Comparison of ENCODE assay signal across 17 cellular contexts in genomic region chr12:106767206-106767605, GRCh38. TPM values are rescaled to one million over a fixed set of nuclear protein-coding genes. Genes with fewer than 3 reads are reported as not detected.
DNase-seq lines count a peak whose midpoint lies in the region; ATAC-seq, FAIRE-seq and TF ChIP-seq lines count a peak whose summit lies in the region.
"Had no signal": no experiment of that assay in that cellular context is flagged by ENCODE, and none has a peak within 500 bp of the region (broad histone marks: within the 10 kb centered on the region; RNA-seq: fewer than 3 reads in every experiment).

No MANE protein-coding gene starts in this region.

- H3K27ac ChIP-seq in astrocyte (ENCODE audit: low read depth, low read length) (peak overlapping the region; percentile 16), liver (ENCODE audit: low read depth in 1 of 2, low read length in 2 of 2) (peak overlapping the region; percentile 64 to 80), subcutaneous abdominal adipose tissue (ENCODE audit: low read depth, low read length) (peak overlapping the region; percentile 31)
- H3K27ac ChIP-seq: lower lobe of right lung had no signal

- H3K4me2 ChIP-seq in astrocyte (ENCODE audit: low read length) = no peak overlapping the region

- H3K36me3 ChIP-seq in astrocyte (ENCODE audit: insufficient read depth, low read length) (no peaks in the 10 kb centered on the region), liver (ENCODE audit: control insufficient read depth in 4 of 4, insufficient read depth in 3 of 4, low read depth in 1 of 4, low read length in 3 of 4) (no peaks in the 10 kb centered on the region), subcutaneous abdominal adipose tissue (ENCODE audit: control insufficient read depth in 5 of 5, insufficient read depth in 5 of 5, low read length in 5 of 5) (no peaks in the 10 kb centered on the region)
- H3K36me3 ChIP-seq: lower lobe of right lung had no signal

- H3K4me1 Mint-ChIP-seq in activated CD8-positive, alpha-beta T cell treated with anti-CD3 and anti-CD28 coated beads for 36 hours (ENCODE audit: low read depth) = peaks cover 29% of the 10 kb centered on the region
- peaks cover 13% of the 10 kb centered on the region for H3K4me1 Mint-ChIP-seq in activated CD8-positive, alpha-beta T cell treated with anti-CD3 and anti-CD28 coated beads, Interleukin-2, amount 10 ng/mL, durations not matched to agents 7 days and 5 days (ENCODE audit: low read depth)
- peaks cover 43% of the 10 kb centered on the region for H3K4me1 Mint-ChIP-seq in astrocyte (ENCODE audit: low read depth, unreplicated experiment)
- H3K4me1 Mint-ChIP-seq in type B pancreatic cell (ENCODE audit: unreplicated experiment) = peaks cover 38% of the 10 kb centered on the region

- H3K4me3 Mint-ChIP-seq in activated CD8-positive, alpha-beta T cell treated with anti-CD3 and anti-CD28 coated beads for 36 hours = peak overlapping the region; percentile 43
- no peak overlapping the region for H3K4me3 Mint-ChIP-seq in activated CD8-positive, alpha-beta T cell treated with anti-CD3 and anti-CD28 coated beads, Interleukin-2, amount 10 ng/mL, durations not matched to agents 7 days and 5 days
- no peak overlapping the region for H3K4me3 Mint-ChIP-seq in astrocyte (ENCODE audit: unreplicated experiment)
- H3K4me3 Mint-ChIP-seq in type B pancreatic cell = no peak overlapping the region
- H3K4me3 Mint-ChIP-seq: activated CD4-positive, alpha-beta memory T cell treated with anti-CD3 and anti-CD28 coated beads, Interleukin-2, amount 10 ng/mL, durations not matched to agents 7 days and 5 days had no signal

- H3K27me3 Mint-ChIP-seq in activated CD8-positive, alpha-beta T cell treated with anti-CD3 and anti-CD28 coated beads for 36 hours = no peaks in the 10 kb centered on the region
- peaks cover 2% of the 10 kb centered on the region for H3K27me3 Mint-ChIP-seq in activated CD8-positive, alpha-beta T cell treated with anti-CD3 and anti-CD28 coated beads, Interleukin-2, amount 10 ng/mL, durations not matched to agents 7 days and 5 days (ENCODE audit: low read depth)
- H3K27me3 Mint-ChIP-seq in astrocyte (ENCODE audit: low read depth, unreplicated experiment) (no peaks in the 10 kb centered on the region), type B pancreatic cell (peaks cover 16% of the 10 kb centered on the region)
- H3K27me3 Mint-ChIP-seq: CD4-positive, alpha-beta T cell had no signal

- H3K27ac Mint-ChIP-seq in activated CD8-positive, alpha-beta T cell treated with anti-CD3 and anti-CD28 coated beads for 36 hours = peak overlapping the region; percentile 76
- H3K27ac Mint-ChIP-seq in activated CD8-positive, alpha-beta T cell treated with anti-CD3 and anti-CD28 coated beads, Interleukin-2, amount 10 ng/mL, durations not matched to agents 7 days and 5 days = no peak overlapping the region
- H3K27ac Mint-ChIP-seq in astrocyte (ENCODE audit: unreplicated experiment) (peak overlapping the region; percentile 79), type B pancreatic cell (no peak overlapping the region)
- H3K27ac Mint-ChIP-seq: activated CD4-positive, alpha-beta memory T cell treated with anti-CD3 and anti-CD28 coated beads, Interleukin-2, amount 10 ng/mL, durations not matched to agents 7 days and 5 days; CD4-positive, alpha-beta T cell had no signal

- no peak for DNase-seq in activated CD8-positive, alpha-beta T cell treated with anti-CD3 and anti-CD28 coated beads for 36 hours
- DNase-seq in activated CD8-positive, alpha-beta T cell treated with anti-CD3 and anti-CD28 coated beads, Interleukin-2, amount 10 ng/mL, durations not matched to agents 7 days and 5 days = no peak
- DNase-seq in astrocyte (ENCODE audit: low read depth) (no peak), type B pancreatic cell (ENCODE audit: extremely low spot score, unreplicated experiment) (no peak), AG08396 (ENCODE audit: low spot score) (no peak), amniotic stem cell (lab: John Stamatoyannopoulos, UW) (no peak)
- DNase-seq: activated CD4-positive, alpha-beta memory T cell treated with anti-CD3 and anti-CD28 coated beads, Interleukin-2, amount 10 ng/mL, durations not matched to agents 7 days and 5 days; activated effector memory CD4-positive, alpha-beta T cell treated with anti-CD3 and anti-CD28 coated beads, Interleukin-2, amount 50 U/mL, for 16 hours; CD4-positive, alpha-beta T cell; lower lobe of right lung; naive thymus-derived CD4-positive, alpha-beta T cell; NCI-H2029; NCI-H748 treated with DMSO at 0.1 percent for 48 hours; testis had no signal

- H3K27me3 ChIP-seq in astrocyte (ENCODE audit: insufficient read depth, low read length) (no peaks in the 10 kb centered on the region), liver (ENCODE audit: control insufficient read depth in 4 of 4, insufficient read depth in 4 of 4, low read length in 3 of 4) (no peaks in the 10 kb centered on the region), subcutaneous abdominal adipose tissue (ENCODE audit: control insufficient read depth in 5 of 5, insufficient read depth in 4 of 5, low read length in 5 of 5) (peaks cover 0 to 4% (median 0%) of the 10 kb centered on the region in 5 donors)
- H3K27me3 ChIP-seq: testis had no signal

- intact Hi-C loops in activated CD8-positive, alpha-beta T cell treated with anti-CD3 and anti-CD28 coated beads for 36 hours (cut with micrococcal nuclease) = no loop called here

- CTCF ChIA-PET in activated CD8-positive, alpha-beta T cell treated with anti-CD3 and anti-CD28 coated beads for 36 hours (lab: Charles Lee) = interaction anchor here (1.0 to 2.3 kb wide), 3 partner anchors 9 to 118 kb away, joined by 3 to 6 read pairs (median 3); no protein-coding TSS in a partner anchor
- CTCF ChIA-PET in activated CD8-positive, alpha-beta T cell treated with anti-CD3 and anti-CD28 coated beads, Interleukin-2, amount 10 ng/mL, durations not matched to agents 7 days and 5 days (lab: Charles Lee) = no interaction called here

- H3K9me3 ChIP-seq in astrocyte (ENCODE audit: insufficient read depth, low read depth, low read length) = no peaks in the 10 kb centered on the region
- H3K9me3 ChIP-seq in liver (ENCODE audit: control insufficient read depth in 4 of 4, low read length in 3 of 4) = no peaks in the 10 kb centered on the region
- no peaks in the 10 kb centered on the region for H3K9me3 ChIP-seq in subcutaneous abdominal adipose tissue (ENCODE audit: control insufficient read depth in 5 of 5, low read length in 5 of 5)
- H3K9me3 ChIP-seq: lower lobe of right lung, testis had no signal

- H3K4me1 ChIP-seq in astrocyte (ENCODE audit: insufficient read depth, low read length) (peaks cover 32% of the 10 kb centered on the region), liver (ENCODE audit: control insufficient read depth in 4 of 4, insufficient read depth in 4 of 4, low read length in 3 of 4) (peaks cover 5 to 64% (median 57%) of the 10 kb centered on the region in 4 donors), subcutaneous abdominal adipose tissue (ENCODE audit: control insufficient read depth in 5 of 5, insufficient read depth in 5 of 5, low read length in 5 of 5) (peaks cover 0 to 52% (median 32%) of the 10 kb centered on the region in 5 donors)

- no peak overlapping the region for H3K9ac ChIP-seq in astrocyte (ENCODE audit: low read length)
- H3K9ac ChIP-seq in liver (ENCODE audit: low read depth in 1 of 2, low read length in 2 of 2) = no peak overlapping the region
- peak overlapping the region in 3 of 5 donors; percentile 2 to 72 (median 16) for H3K9ac ChIP-seq in subcutaneous abdominal adipose tissue (ENCODE audit: low read length in 5 of 5)

- no peak overlapping the region for H3K4me3 ChIP-seq in astrocyte (ENCODE audit: insufficient read depth, low read depth, low read length)
- no peak overlapping the region for H3K4me3 ChIP-seq in liver (ENCODE audit: low read depth in 1 of 3, low read length in 3 of 3)
- no peak overlapping the region for H3K4me3 ChIP-seq in subcutaneous abdominal adipose tissue (ENCODE audit: low read depth in 1 of 5, low read length in 5 of 5)
- H3K4me3 ChIP-seq: lower lobe of right lung, testis had no signal

- no peaks in the 10 kb centered on the region for H3K9me3 Mint-ChIP-seq in activated CD8-positive, alpha-beta T cell treated with anti-CD3 and anti-CD28 coated beads for 36 hours
- no peaks in the 10 kb centered on the region for H3K9me3 Mint-ChIP-seq in activated CD8-positive, alpha-beta T cell treated with anti-CD3 and anti-CD28 coated beads, Interleukin-2, amount 10 ng/mL, durations not matched to agents 7 days and 5 days (ENCODE audit: insufficient read depth)
- H3K9me3 Mint-ChIP-seq in astrocyte (ENCODE audit: unreplicated experiment) (no peaks in the 10 kb centered on the region), type B pancreatic cell (peaks cover 3% of the 10 kb centered on the region)
- H3K9me3 Mint-ChIP-seq: activated CD4-positive, alpha-beta memory T cell treated with anti-CD3 and anti-CD28 coated beads, Interleukin-2, amount 10 ng/mL, durations not matched to agents 7 days and 5 days; CD4-positive, alpha-beta T cell; naive thymus-derived CD4-positive, alpha-beta T cell had no signal

- H2AFZ ChIP-seq in astrocyte (ENCODE audit: low read depth, low read length) = peak overlapping the region; percentile 37

- ATAC-seq in activated CD8-positive, alpha-beta T cell treated with anti-CD3 and anti-CD28 coated beads for 36 hours = peak; percentile 10
- ATAC-seq in activated CD8-positive, alpha-beta T cell treated with anti-CD3 and anti-CD28 coated beads, Interleukin-2, amount 10 ng/mL, durations not matched to agents 7 days and 5 days = no peak
- ATAC-seq: naive thymus-derived CD4-positive, alpha-beta T cell had no signal

- WGBS in liver = 64% methylated on average over 2 of the region's 2 CpGs

- TF ChIP-seq RAD21 in liver (IDR thresholded peaks at IDR 0.05) = no peak

- no peaks in the 10 kb centered on the region for H4K20me1 ChIP-seq in astrocyte (ENCODE audit: insufficient read depth, low read length)

- no peak for TF ChIP-seq CTCF in activated CD8-positive, alpha-beta T cell treated with anti-CD3 and anti-CD28 coated beads for 36 hours (IDR thresholded peaks at IDR 0.05)
- TF ChIP-seq CTCF in astrocyte (IDR thresholded peaks at IDR 0.05; ENCODE audit: insufficient read depth, low read depth, low read length) (no peak), liver (IDR thresholded peaks at IDR 0.05; ENCODE audit: low read depth, low read length, missing input control) (no peak), type B pancreatic cell (conservative IDR thresholded peaks at IDR 0.05) (no peak)

- no peaks in the 10 kb centered on the region for H3K79me2 ChIP-seq in astrocyte (ENCODE audit: insufficient read depth, low read length)

- H3K36me3 Mint-ChIP-seq in activated CD8-positive, alpha-beta T cell treated with anti-CD3 and anti-CD28 coated beads for 36 hours (ENCODE audit: low read depth) = no peaks in the 10 kb centered on the region
- H3K36me3 Mint-ChIP-seq in activated CD8-positive, alpha-beta T cell treated with anti-CD3 and anti-CD28 coated beads, Interleukin-2, amount 10 ng/mL, durations not matched to agents 7 days and 5 days (ENCODE audit: low read depth) = no peaks in the 10 kb centered on the region
- H3K36me3 Mint-ChIP-seq in astrocyte (ENCODE audit: low read depth, unreplicated experiment) = no peaks in the 10 kb centered on the region
- no peaks in the 10 kb centered on the region for H3K36me3 Mint-ChIP-seq in type B pancreatic cell
- H3K36me3 Mint-ChIP-seq: naive thymus-derived CD4-positive, alpha-beta T cell had no signal

- peak; percentile 23 for FAIRE-seq in astrocyte (lab: Jason Lieb, UNC)
- FAIRE-seq: bronchial epithelial cell had no signal

- POLR2A ChIA-PET in activated CD8-positive, alpha-beta T cell treated with anti-CD3 and anti-CD28 coated beads for 36 hours (lab: Charles Lee) = interaction anchor here (1.2 to 1.8 kb wide), 2 partner anchors 9 to 14 kb away, joined by 5 to 9 read pairs; no protein-coding TSS in a partner anchor
- POLR2A ChIA-PET in activated CD8-positive, alpha-beta T cell treated with anti-CD3 and anti-CD28 coated beads, Interleukin-2, amount 10 ng/mL, durations not matched to agents 7 days and 5 days (lab: Charles Lee) = no interaction called here

RNA-seq across cellular contexts. Expression of gene RIC8B, which starts 7.3 kb away (rescaled TPM):
- total RNA-seq in activated CD8-positive, alpha-beta T cell treated with anti-CD3 and anti-CD28 coated beads for 36 hours = 10 to 100 TPM; 10.4 to 11.0 TPM
- 10 to 100 TPM; 15.4 to 18.1 TPM for total RNA-seq in activated CD8-positive, alpha-beta T cell treated with anti-CD3 and anti-CD28 coated beads, Interleukin-2, amount 10 ng/mL, durations not matched to agents 7 days and 5 days
- total RNA-seq in astrocyte (16.1 and 19.7 TPM in 2 replicates), liver (10 to 100 TPM in 1 of 2 donors, 1 to 10 TPM in 1; 5.6 to 15.1 TPM), type B pancreatic cell (ENCODE audit: low replicate concordance) (9.8 and 22.1 TPM in 2 replicates)
- polyA plus RNA-seq in liver = 1 to 10 TPM; 2.7 to 2.8 TPM

Comparison
In these comparisons a context has a peak if more than half of its experiments do, and no peak if none do; other contexts are left out.
1. H3K27ac Mint-ChIP-seq: peak in activated CD8-positive, alpha-beta T cell treated with anti-CD3 and anti-CD28 coated beads for 36 hours (single experiment) and astrocyte (single experiment); none in activated CD8-positive, alpha-beta T cell treated with anti-CD3 and anti-CD28 coated beads, Interleukin-2, amount 10 ng/mL, durations not matched to agents 7 days and 5 days (single experiment) and type B pancreatic cell (single experiment).
2. H3K27ac ChIP-seq: peak in every context shown above with its lines; median percentile 72 in liver; 31 in subcutaneous abdominal adipose tissue; 16 in astrocyte.
3. H3K9ac ChIP-seq: peak in subcutaneous abdominal adipose tissue (3 of 5); none in astrocyte (single experiment) and liver (0 of 2).